19 cellular contexts compared by ENCODE assay signal in the genomic region with DNA sequence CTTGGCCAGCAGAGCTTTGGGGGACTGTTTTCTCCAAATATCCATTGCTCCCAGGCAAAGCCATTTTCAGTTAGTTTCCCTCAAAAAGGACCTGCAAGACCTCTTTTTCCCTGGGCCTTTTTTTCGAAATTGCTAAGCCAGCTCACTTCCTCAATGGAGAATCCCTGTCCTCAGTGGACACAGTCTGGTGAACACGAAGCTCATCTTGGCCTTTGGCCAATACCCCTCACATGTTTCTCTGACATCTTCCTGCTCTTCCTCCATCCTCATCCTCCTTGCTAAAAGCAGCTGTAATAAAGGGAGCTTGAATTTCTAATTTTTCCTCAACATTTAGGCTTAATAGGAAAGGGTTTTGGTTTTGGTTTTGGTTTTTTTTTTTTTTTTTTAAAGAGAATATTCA.
"Had no signal": no experiment of that assay in that cellular context is flagged by ENCODE, and none has a peak within 500 bp of the region (broad histone marks: within the 10 kb centered on the region; RNA-seq: fewer than 3 reads in every experiment).

No MANE protein-coding gene starts in this region.

- H3K9me3 ChIP-seq: esophagus squamous epithelium, pancreas, stomach, testis had no signal

- H3K36me3 ChIP-seq: cardiac muscle cell, esophagus squamous epithelium, pancreas, stomach had no signal

- H3K4me1 ChIP-seq: esophagus squamous epithelium, pancreas, stomach, testis had no signal

- DNase-seq: activated CD4-positive, alpha-beta T cell treated with anti-CD3 and anti-CD28 coated beads, Interleukin-2, amount 10 ng/mL, durations not matched to agents 24 days and 14 days; activated CD4-positive, CD25-positive, alpha-beta regulatory T cell; activated CD8-positive, alpha-beta T cell treated with anti-CD3 and anti-CD28 coated beads for 36 hours; activated naive CD4-positive, alpha-beta T cell; activated naive CD8-positive, alpha-beta T cell treated with anti-CD3 and anti-CD28 coated beads for 36 hours; activated T-cell treated with anti-CD3 and anti-CD28 coated beads, Interleukin-2, amount 50 U/mL, for 1 hour; amniotic stem cell; effector memory CD4-positive, alpha-beta T cell; esophagus squamous epithelium; left cardiac atrium; naive thymus-derived CD8-positive, alpha-beta T cell; pancreas; stimulated activated CD4-positive, alpha-beta T cell treated with anti-CD3 and anti-CD28 coated beads, Interleukin-4, amount 100 ng/mL, for 24 hours; stomach; testis had no signal

- ATAC-seq: activated CD8-positive, alpha-beta T cell treated with anti-CD3 and anti-CD28 coated beads for 36 hours; activated T-helper 17 cell treated with anti-CD3 and anti-CD28 coated beads, Interleukin-2, amount 50 U/mL, for 72 hours; left cardiac atrium; naive thymus-derived CD8-positive, alpha-beta T cell; pancreas; sciatic nerve; stimulated activated effector memory CD8-positive, alpha-beta T cell treated with anti-CD3 and anti-CD28 coated beads, Interleukin-12 subunit alpha, Interleukin-12 subunit beta, amount 100 ng/mL, for 72 hours had no signal

- H3K27ac ChIP-seq: cardiac muscle cell, esophagus squamous epithelium, pancreas, stomach, testis had no signal

- H3K27me3 ChIP-seq: cardiac muscle cell, esophagus squamous epithelium, pancreas, testis had no signal

- H3K4me3 ChIP-seq: cardiac muscle cell, esophagus squamous epithelium, pancreas, stomach, testis had no signal

- FAIRE-seq: pancreas had no signal
